Comparison of ENCODE assay signal across 25 cellular contexts in the genomic region with DNA sequence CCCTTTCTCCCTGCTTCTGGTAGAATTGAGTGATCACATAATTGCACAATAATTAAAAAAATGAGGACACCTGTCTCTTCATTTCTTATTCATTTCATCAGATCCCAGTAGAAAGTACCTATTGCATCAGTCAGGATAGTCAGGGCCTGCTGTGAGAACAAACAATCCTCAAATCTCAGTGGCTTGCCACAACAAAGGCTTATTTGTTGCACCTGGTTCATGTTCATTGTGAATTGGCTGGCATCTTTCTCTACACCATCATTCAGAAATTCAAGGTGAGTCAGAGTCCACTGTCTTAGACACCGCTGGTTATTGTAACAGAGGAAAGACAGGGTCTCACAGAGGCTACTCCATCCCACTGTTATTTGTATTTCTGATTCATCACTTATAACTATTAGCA.
DNase-seq lines count a peak whose midpoint lies in the region; ATAC-seq and TF ChIP-seq lines count a peak whose summit lies in the region.
"Had no signal": no experiment of that assay in that cellular context is flagged by ENCODE, and none has a peak within 500 bp of the region (broad histone marks: within the 10 kb centered on the region; RNA-seq: fewer than 3 reads in every experiment).

No MANE protein-coding gene starts in this region.

- peak overlapping the region; percentile 66 for H3K27ac Mint-ChIP-seq in GM23338
- no peak overlapping the region for H3K27ac Mint-ChIP-seq in effector memory CD8-positive, alpha-beta T cell
- H3K27ac Mint-ChIP-seq: activated CD4-positive, alpha-beta T cell treated with anti-CD3 and anti-CD28 coated beads, Interleukin-2, amount 10 ng/mL, durations not matched to agents 7 days and 5 days; activated CD8-positive, alpha-beta memory T cell treated with anti-CD3 and anti-CD28 coated beads, Interleukin-2, amount 10 ng/mL, durations not matched to agents 7 days and 5 days; activated naive CD4-positive, alpha-beta T cell treated with anti-CD3 and anti-CD28 coated beads, Interleukin-2, amount 50 U/mL, for 72 hours; activated T-helper 1 cell treated with anti-CD3 and anti-CD28 coated beads, Interleukin-12 subunit alpha, Interleukin-12 subunit beta, Interleukin-2, Interleukin-4 antibody, amounts not matched to agents 30 ng/mL and 10 ng/mL and 1 ng/mL, durations not matched to agents 14 hours and 24 hours and 36 hours; progenitor cell of endocrine pancreas had no signal

- peaks cover 4% of the 10 kb centered on the region for H3K27me3 Mint-ChIP-seq in GM23338 (ENCODE audit: insufficient read depth, low read depth, poor library complexity)
- no peaks in the 10 kb centered on the region for H3K27me3 Mint-ChIP-seq in effector memory CD8-positive, alpha-beta T cell
- H3K27me3 Mint-ChIP-seq: activated CD4-positive, alpha-beta T cell treated with anti-CD3 and anti-CD28 coated beads, Interleukin-2, amount 10 ng/mL, durations not matched to agents 7 days and 5 days; activated CD8-positive, alpha-beta memory T cell treated with anti-CD3 and anti-CD28 coated beads, Interleukin-2, amount 10 ng/mL, durations not matched to agents 7 days and 5 days; central memory CD8-positive, alpha-beta T cell; progenitor cell of endocrine pancreas had no signal

- H3K4me1 ChIP-seq in GM23338 (ENCODE audit: insufficient read depth), result peaks cover 17% of the 10 kb centered on the region
- H3K4me1 ChIP-seq: HAP-1, Peyer's patch, SJSA1, suprapubic skin, vagina had no signal

- no peaks in the 10 kb centered on the region for H3K27me3 ChIP-seq in GM23338 (ENCODE audit: insufficient read depth)
- H3K27me3 ChIP-seq: Peyer's patch, SJSA1, suprapubic skin, vagina had no signal

- H3K4me3 ChIP-seq in GM23338 (no peak overlapping the region), epithelial cell of esophagus (ENCODE audit: low read length) (no peak overlapping the region)
- H3K4me3 ChIP-seq: HAP-1, lung, Peyer's patch, SJSA1, suprapubic skin, vagina had no signal

- intact Hi-C loops in cardiac septum (cut with DNase I), result no loop called here

- peaks cover 25% of the 10 kb centered on the region for H3K4me1 Mint-ChIP-seq in GM23338
- H3K4me1 Mint-ChIP-seq in effector memory CD8-positive, alpha-beta T cell (ENCODE audit: low read depth in 2 of 2), result no peaks in the 10 kb centered on the region
- H3K4me1 Mint-ChIP-seq: activated CD4-positive, alpha-beta T cell treated with anti-CD3 and anti-CD28 coated beads, Interleukin-2, amount 10 ng/mL, durations not matched to agents 7 days and 5 days; activated CD8-positive, alpha-beta memory T cell treated with anti-CD3 and anti-CD28 coated beads, Interleukin-2, amount 10 ng/mL, durations not matched to agents 7 days and 5 days; central memory CD8-positive, alpha-beta T cell had no signal

- no peak for ATAC-seq in GM23338
- ATAC-seq in effector memory CD8-positive, alpha-beta T cell (replicated peaks), result no peak
- ATAC-seq: activated CD8-positive, alpha-beta memory T cell treated with anti-CD3 and anti-CD28 coated beads, Interleukin-2, amount 10 ng/mL, durations not matched to agents 7 days and 5 days; activated naive CD4-positive, alpha-beta T cell treated with anti-CD3 and anti-CD28 coated beads, Interleukin-2, amount 50 U/mL, for 72 hours had no signal

- no peak for DNase-seq in GM23338 (ENCODE audit: low spot score)
- peak; percentile 83 for DNase-seq in NCI-H1417 treated with DMSO at 0.1 percent for 48 hours (lab: John Stamatoyannopoulos, UW)
- peak; percentile 97 for DNase-seq in NCI-H748 (lab: John Stamatoyannopoulos, UW; ENCODE audit: unreplicated experiment)
- peak; percentile 13 for DNase-seq in epithelial cell of esophagus (ENCODE audit: low read depth)
- DNase-seq in cardiac septum (ENCODE audit: low spot score), result no peak
- DNase-seq in effector memory CD8-positive, alpha-beta T cell, result no peak
- no peak for DNase-seq in NOMO-1 treated with DMSO at 0.1 percent for 48 hours (lab: John Stamatoyannopoulos, UW; ENCODE audit: unreplicated experiment)
- DNase-seq: activated CD4-positive, alpha-beta T cell treated with anti-CD3 and anti-CD28 coated beads, Interleukin-2, amount 10 ng/mL, durations not matched to agents 7 days and 5 days; activated CD8-positive, alpha-beta memory T cell treated with anti-CD3 and anti-CD28 coated beads, Interleukin-2, amount 10 ng/mL, durations not matched to agents 7 days and 5 days; aorta; hypothalamus; NCI-H2107; NK-92 treated with Interleukin-12 subunit alpha and Interleukin-12 subunit beta, amount 100 ng/mL, for 24 hours; Peyer's patch; T-helper 2 cell had no signal

- H3K36me3 ChIP-seq in GM23338 (ENCODE audit: insufficient read depth), result no peaks in the 10 kb centered on the region
- H3K36me3 ChIP-seq: HAP-1, Peyer's patch, SJSA1, suprapubic skin, vagina had no signal

- H3K27ac ChIP-seq in GM23338 (ENCODE audit: low read depth), result no peak overlapping the region
- H3K27ac ChIP-seq: C4-2B, Peyer's patch, SJSA1, suprapubic skin, vagina had no signal

- TF ChIP-seq CTCF in GM23338 (conservative IDR thresholded peaks at IDR 0.05; ENCODE audit: low read depth in 2 of 2) (no peak), epithelial cell of esophagus (IDR thresholded peaks at IDR 0.05; ENCODE audit: insufficient read depth, low read depth, low read length, missing control alignments) (no peak)

- no peaks in the 10 kb centered on the region for H3K9me3 Mint-ChIP-seq in GM23338
- H3K9me3 Mint-ChIP-seq in effector memory CD8-positive, alpha-beta T cell, result peaks cover 0 to 4% of the 10 kb centered on the region in 2 donors
- H3K9me3 Mint-ChIP-seq: activated CD4-positive, alpha-beta T cell treated with anti-CD3 and anti-CD28 coated beads, Interleukin-2, amount 10 ng/mL, durations not matched to agents 7 days and 5 days had no signal

- no peaks in the 10 kb centered on the region for H3K36me3 Mint-ChIP-seq in GM23338 (ENCODE audit: low read depth)
- no peaks in the 10 kb centered on the region for H3K36me3 Mint-ChIP-seq in effector memory CD8-positive, alpha-beta T cell (ENCODE audit: insufficient read depth)
- H3K36me3 Mint-ChIP-seq: activated CD8-positive, alpha-beta memory T cell treated with anti-CD3 and anti-CD28 coated beads, Interleukin-2, amount 10 ng/mL, durations not matched to agents 7 days and 5 days; activated naive CD4-positive, alpha-beta T cell treated with anti-CD3 and anti-CD28 coated beads, Interleukin-2, amount 50 U/mL, for 72 hours had no signal

- no peak overlapping the region for H2AFZ ChIP-seq in GM23338

- H4K20me1 ChIP-seq in GM23338 (replicated peaks; ENCODE audit: insufficient read depth), result no peaks in the 10 kb centered on the region

- H3K4me2 ChIP-seq in GM23338, result no peak overlapping the region

- H3K4me3 Mint-ChIP-seq in GM23338, result no peak overlapping the region
- H3K4me3 Mint-ChIP-seq in effector memory CD8-positive, alpha-beta T cell, result no peak overlapping the region
- H3K4me3 Mint-ChIP-seq: activated CD4-positive, alpha-beta T cell treated with anti-CD3 and anti-CD28 coated beads, Interleukin-2, amount 10 ng/mL, durations not matched to agents 7 days and 5 days; activated CD8-positive, alpha-beta memory T cell treated with anti-CD3 and anti-CD28 coated beads, Interleukin-2, amount 10 ng/mL, durations not matched to agents 7 days and 5 days; activated T-helper 1 cell treated with anti-CD3 and anti-CD28 coated beads, Interleukin-12 subunit alpha, Interleukin-12 subunit beta, Interleukin-2, Interleukin-4 antibody, amounts not matched to agents 30 ng/mL and 10 ng/mL and 1 ng/mL, durations not matched to agents 14 hours and 24 hours and 36 hours; central memory CD8-positive, alpha-beta T cell had no signal

- H3F3A ChIP-seq in GM23338 (replicated peaks; ENCODE audit: low read depth), result no peaks in the 10 kb centered on the region

- H3K9me2 ChIP-seq in GM23338 (ENCODE audit: insufficient read depth), result no peaks in the 10 kb centered on the region; the same call in 1 of the 2 replicates

- no peaks in the 10 kb centered on the region for H3K79me2 ChIP-seq in GM23338 (replicated peaks; ENCODE audit: insufficient read depth)

TF ChIP-seq in GM23338, 12 proteins besides CTCF, POLR2A, EP300 and RAD21:
- TF ChIP-seq POLR2AphosphoS5 (IDR thresholded peaks at IDR 0.05; ENCODE audit: low read depth), result no peak
- no peak for TF ChIP-seq ZNF331 (CRISPR knock-in tag; IDR thresholded peaks at IDR 0.05; ENCODE audit: low read depth)
- TF ChIP-seq EZH2phosphoT487 (IDR thresholded peaks at IDR 0.05; ENCODE audit: unreplicated experiment), result no peak
- TF ChIP-seq STAT1 (IDR thresholded peaks at IDR 0.05; ENCODE audit: unreplicated experiment), result no peak
- 0 out of 2 replicates have a peak, but pooled peaks have one; percentile 3 for TF ChIP-seq NANOG (IDR thresholded peaks at IDR 0.05; ENCODE audit: borderline replicate concordance)

Comparison
In these comparisons a context has a peak if more than half of its experiments do, and no peak if none do; other contexts are left out.
1. DNase-seq: peak in NCI-H1417 treated with DMSO at 0.1 percent for 48 hours (single experiment), NCI-H748 (single experiment) and epithelial cell of esophagus (single experiment); none in GM23338 (single experiment), cardiac septum (single experiment), effector memory CD8-positive, alpha-beta T cell (0 of 3) and NOMO-1 treated with DMSO at 0.1 percent for 48 hours (single experiment).